ENCODE assay signal across 35 cellular contexts in the genomic region with DNA sequence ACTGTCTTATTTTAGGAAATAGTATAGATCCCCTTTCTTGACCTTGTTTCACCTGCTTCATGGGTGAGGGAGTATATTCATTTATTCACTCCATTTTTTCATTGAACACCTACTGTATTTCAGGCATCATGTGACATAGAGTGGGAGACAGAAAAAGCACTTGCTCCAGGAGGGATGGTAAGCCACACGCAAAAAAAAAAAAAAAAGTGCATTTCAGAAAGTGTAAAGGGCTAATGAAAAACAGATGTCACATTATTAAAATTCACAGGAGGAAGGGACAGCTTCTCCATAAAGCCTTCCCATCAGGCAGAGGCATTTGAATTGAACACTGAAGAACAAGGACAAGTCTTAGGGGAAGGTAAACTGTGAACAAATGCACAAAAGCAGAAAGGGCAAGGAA.
"Had no signal": no experiment of that assay in that cellular context is flagged by ENCODE, and none has a peak within 500 bp of the region (broad histone marks: within the 10 kb centered on the region; RNA-seq: fewer than 3 reads in every experiment).

No MANE protein-coding gene starts in this region.

- DNase-seq: activated B cell treated with CpG ODN at 0.5 μM for 24 hours; activated CD4-positive, alpha-beta memory T cell treated with anti-CD3 and anti-CD28 coated beads for 36 hours; activated CD4-positive, alpha-beta T cell treated with anti-CD3 and anti-CD28 coated beads for 4 hours; activated CD4-positive, alpha-beta T cell treated with anti-CD3 and anti-CD28 coated beads, Interleukin-2, amount 50 U/mL, for 1 hour; activated CD4-positive, CD25-positive, alpha-beta regulatory T cell treated with anti-CD3 and anti-CD28 coated beads, Interleukin-2, amount 50 U/mL, for 72 hours; activated CD8-positive, alpha-beta memory T cell treated with anti-CD3 and anti-CD28 coated beads, Interleukin-2, amount 50 U/mL, for 4 hours; activated gamma-delta T cell treated with Interleukin-2 at 50 U/mL for 16 hours; activated naive CD4-positive, alpha-beta T cell treated with anti-CD3 and anti-CD28 coated beads for 36 hours; activated T-cell treated with anti-CD3 and anti-CD28 coated beads for 4 hours; activated T-cell treated with anti-CD3 and anti-CD28 coated beads, Interleukin-2, amount 50 U/mL, for 4 hours; adrenal gland; caudate nucleus; cerebellar nuclear complex; Kasumi-1; KG1; MG63; NCI-H1048; NCI-H1105 treated with DMSO at 0.1 percent for 48 hours; NCI-H1436 treated with DMSO at 0.1 percent for 48 hours; NCI-H187 treated with DMSO at 0.1 percent for 48 hours; NCI-H2081; NCI-H2171 treated with DMSO at 0.1 percent for 48 hours; NCI-H2227 treated with DMSO at 0.1 percent for 48 hours; NCI-H446; NCI-H510A treated with DMSO at 0.1 percent for 48 hours; NK-92 treated with Interleukin-12 subunit alpha and Interleukin-12 subunit beta, amount 100 ng/mL, for 24 hours; PC-3; Peyer's patch; SIG-M5; T-cell; T-helper 17 cell had no signal

- H3K9me3 ChIP-seq: adrenal gland, MG63, Peyer's patch had no signal

- H3K4me3 ChIP-seq: adrenal gland, MG63, Peyer's patch had no signal

- H3K27ac ChIP-seq: adrenal gland, Peyer's patch, RWPE1, VCaP had no signal

- H3K4me1 ChIP-seq: adrenal gland, Peyer's patch had no signal

- H3K27me3 ChIP-seq: adrenal gland, MG63, Peyer's patch had no signal

- FAIRE-seq: bronchial epithelial cell, colon had no signal

- H3K36me3 ChIP-seq: adrenal gland, MG63, Peyer's patch had no signal
